22 cellular contexts compared by ENCODE assay signal in the genomic region with DNA sequence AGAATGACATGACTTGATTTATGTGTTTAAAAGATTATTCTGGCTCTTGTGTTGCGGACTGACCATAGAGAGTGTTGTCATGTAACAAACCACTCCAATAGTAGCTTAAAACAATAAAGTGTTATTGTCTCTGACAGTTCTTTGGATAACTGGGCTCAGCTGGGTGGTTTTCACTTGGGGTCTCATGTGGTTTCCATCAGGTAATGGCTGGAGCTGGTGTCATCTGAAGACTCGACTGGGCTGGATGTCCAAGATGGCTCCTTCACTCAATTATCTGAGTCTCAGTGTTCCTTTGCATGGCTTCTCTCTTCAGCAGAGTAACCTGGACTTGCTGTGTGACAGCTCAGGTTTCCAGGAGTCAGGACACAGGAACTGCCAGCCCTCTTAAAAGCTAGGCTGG.
"Had no signal": no experiment of that assay in that cellular context is flagged by ENCODE, and none has a peak within 500 bp of the region (broad histone marks: within the 10 kb centered on the region; RNA-seq: fewer than 3 reads in every experiment).

No MANE protein-coding gene starts in this region.

- H3K27ac ChIP-seq: brain microvascular endothelial cell, neutrophil, right lobe of liver had no signal

- H3K9me3 ChIP-seq: lower lobe of right lung, neutrophil, ovary, right lobe of liver, thoracic aorta, upper lobe of left lung had no signal

- H3K27me3 Mint-ChIP-seq: activated naive CD4-positive, alpha-beta T cell treated with anti-CD3 and anti-CD28 coated beads, Interleukin-2, amount 50 U/mL, for 24 hours had no signal

- H3K4me3 ChIP-seq: heart left ventricle, lower lobe of right lung, ovary, right lobe of liver, smooth muscle cell, thoracic aorta, upper lobe of left lung had no signal

- H3K27ac Mint-ChIP-seq: activated naive CD4-positive, alpha-beta T cell treated with anti-CD3 and anti-CD28 coated beads, Interleukin-2, amount 50 U/mL, for 24 hours; WTC11 had no signal

- DNase-seq: activated gamma-delta T cell treated with Interleukin-2 at 50 U/mL for 16 hours; activated T-cell treated with anti-CD3 and anti-CD28 coated beads, Interleukin-2, amount 50 U/mL, for 1 hour; anterior cingulate cortex; brain microvascular endothelial cell; central memory CD4-positive, alpha-beta T cell; dermis blood vessel endothelial cell; effector memory CD4-positive, alpha-beta T cell; heart left ventricle; left colon; lower lobe of right lung; naive thymus-derived CD4-positive, alpha-beta T cell; ovary; right lobe of liver; stimulated activated CD4-positive, alpha-beta T cell treated with anti-CD3 and anti-CD28 coated beads, Interleukin-15, amount 100 ng/mL, for 24 hours; stimulated activated naive CD4-positive, alpha-beta T cell; T-helper 1 cell; upper lobe of left lung had no signal

- ATAC-seq: heart left ventricle; left colon; lower lobe of right lung; naive thymus-derived CD4-positive, alpha-beta T cell; WTC11 had no signal

- H3K36me3 Mint-ChIP-seq: activated naive CD4-positive, alpha-beta T cell treated with anti-CD3 and anti-CD28 coated beads, Interleukin-2, amount 50 U/mL, for 24 hours had no signal

- H3K9me3 Mint-ChIP-seq: activated naive CD4-positive, alpha-beta T cell treated with anti-CD3 and anti-CD28 coated beads, Interleukin-2, amount 50 U/mL, for 24 hours had no signal

- H3K4me3 Mint-ChIP-seq: activated naive CD4-positive, alpha-beta T cell treated with anti-CD3 and anti-CD28 coated beads, Interleukin-2, amount 50 U/mL, for 24 hours; naive thymus-derived CD4-positive, alpha-beta T cell; WTC11 had no signal

- H3K27me3 ChIP-seq: brain microvascular endothelial cell, heart left ventricle, neutrophil, ovary, right lobe of liver, upper lobe of left lung had no signal

- H3K36me3 ChIP-seq: brain microvascular endothelial cell, neutrophil, ovary had no signal
